ENCODE assay signal across 24 cellular contexts in the genomic region with DNA sequence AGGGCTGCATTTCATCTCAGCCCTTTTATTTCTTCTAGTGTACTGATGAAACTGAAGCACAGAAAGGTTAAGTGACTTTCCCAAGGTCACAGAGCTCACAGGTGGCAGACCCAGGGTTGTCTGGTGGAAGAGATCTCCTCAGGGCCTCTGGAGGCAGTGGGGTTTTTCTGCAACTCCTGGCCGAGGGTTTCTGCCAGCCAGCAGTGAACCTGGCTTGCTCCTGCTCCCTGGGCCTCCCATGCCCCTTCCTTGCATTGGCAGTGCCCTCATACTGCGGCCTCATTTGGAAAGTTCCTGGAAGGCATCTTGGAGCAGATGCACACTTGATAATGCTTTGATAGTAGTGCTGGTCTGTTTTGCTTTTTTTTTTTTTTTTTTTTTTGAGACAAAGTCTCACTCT. TPM values are rescaled to one million over a fixed set of nuclear protein-coding genes. Genes with fewer than 3 reads are reported as not detected.
DNase-seq lines count a peak whose midpoint lies in the region; ATAC-seq, FAIRE-seq and TF ChIP-seq lines count a peak whose summit lies in the region.
"Had no signal": no experiment of that assay in that cellular context is flagged by ENCODE, and none has a peak within 500 bp of the region (broad histone marks: within the 10 kb centered on the region; RNA-seq: fewer than 3 reads in every experiment).

No MANE protein-coding gene starts in this region.

- H3K27ac Mint-ChIP-seq in osteocyte (ENCODE audit: unreplicated experiment): no peak overlapping the region
- H3K27ac Mint-ChIP-seq in glutamatergic neuron (ENCODE audit: unreplicated experiment): no peak overlapping the region
- H3K27ac Mint-ChIP-seq: CD4-positive, alpha-beta T cell had no signal

- no TSS peak for BruUV-seq in HepG2 (replicated peaks; lab: Mats Ljungman, UMichigan)

- ATAC-seq in HepG2 (no peak), right lobe of liver (no peak)
- ATAC-seq: HCT116, PC-3, Right ventricle myocardium inferior had no signal

- no peak overlapping the region for H2AFZ ChIP-seq in HepG2 (ENCODE audit: low read length)

- H3K27ac ChIP-seq in HepG2 (ENCODE audit: extremely low read length, insufficient read depth, low read length) (no peak overlapping the region), right lobe of liver (no peak overlapping the region), RWPE1 (peak overlapping the region; percentile 17; the same call in 1 of the 2 replicates), testis (no peak overlapping the region)
- H3K27ac ChIP-seq: SJCRH30 had no signal

- H3K4me2 ChIP-seq in HepG2 (ENCODE audit: low read depth, low read length): no peak overlapping the region

- TF ChIP-seq POLR2A in HepG2 (IDR thresholded peaks at IDR 0.05; ENCODE audit: insufficient read depth in 1 of 2, low read depth in 2 of 2, low read length in 2 of 2): no peak
- TF ChIP-seq POLR2A in right lobe of liver (IDR thresholded peaks at IDR 0.05): no peak
- TF ChIP-seq POLR2A in testis (IDR thresholded peaks at IDR 0.05): no peak

- H3K36me3 Mint-ChIP-seq in osteocyte (ENCODE audit: unreplicated experiment) (no peaks in the 10 kb centered on the region), glutamatergic neuron (ENCODE audit: unreplicated experiment) (no peaks in the 10 kb centered on the region)

- H3K9me3 ChIP-seq in HepG2 (ENCODE audit: low read length): no peaks in the 10 kb centered on the region
- H3K9me3 ChIP-seq in right lobe of liver: no peaks in the 10 kb centered on the region
- H3K9me3 ChIP-seq in testis: no peaks in the 10 kb centered on the region
- H3K9me3 ChIP-seq: SJCRH30 had no signal

- no peak for DNase-seq in HepG2 (ENCODE audit: low spot score)
- no peak for DNase-seq in right lobe of liver
- no peak for DNase-seq in RWPE1 (ENCODE audit: low spot score)
- peak; percentile 23 for DNase-seq in osteocyte (ENCODE audit: extremely low spot score, unreplicated experiment)
- DNase-seq in testis: peak; percentile 13
- DNase-seq in glutamatergic neuron: no peak
- no peak for DNase-seq in NCI-H1092 treated with DMSO at 0.1 percent for 48 hours (lab: John Stamatoyannopoulos, UW)
- DNase-seq in cardiac septum (ENCODE audit: low spot score): no peak
- DNase-seq: CD4-positive, alpha-beta T cell; DMS53; KG1; NCI-H1092; NCI-H1436; NCI-H187 treated with DMSO at 0.1 percent for 48 hours; NCI-H2171 treated with DMSO at 0.1 percent for 48 hours; NCI-H524; NCI-H748 treated with DMSO at 0.1 percent for 48 hours; NK-92 treated with Interleukin-12 subunit alpha and Interleukin-12 subunit beta, amount 100 ng/mL, for 24 hours; PC-3; SJCRH30 had no signal

- CTCF ChIA-PET in HepG2 (lab: Yijun Ruan, JAX; ENCODE audit: low intra/inter-chr PET ratio, low total read pairs) (no interaction called here), RWPE1 (lab: Yijun Ruan, JAX) (no interaction called here)

- H3K36me3 ChIP-seq in HepG2 (replicated peaks in 1 of 2; ENCODE audit: control insufficient read depth in 1 of 2, insufficient read depth in 2 of 2, low read length in 2 of 2) (peaks cover 0 to 9% of the 10 kb centered on the region in 2 experiments; a peak in 2 of 5 replicates), right lobe of liver (no peaks in the 10 kb centered on the region), testis (ENCODE audit: low read depth, missing control alignments) (no peaks in the 10 kb centered on the region)

- H3K4me1 Mint-ChIP-seq in osteocyte (ENCODE audit: unreplicated experiment) (peaks cover 81% of the 10 kb centered on the region), glutamatergic neuron (ENCODE audit: low read depth, unreplicated experiment) (peaks cover 7% of the 10 kb centered on the region)

- no peak for TF ChIP-seq CTCF in HepG2 (CRISPR knock-in tag; IDR thresholded peaks at IDR 0.05)
- no peak for TF ChIP-seq CTCF in right lobe of liver (IDR thresholded peaks at IDR 0.05)
- TF ChIP-seq CTCF in RWPE1 (conservative IDR thresholded peaks at IDR 0.05; ENCODE audit: low read depth): no peak
- no peak for TF ChIP-seq CTCF in osteocyte (IDR thresholded peaks at IDR 0.05)
- TF ChIP-seq CTCF in testis (IDR thresholded peaks at IDR 0.05): no peak
- no peak for TF ChIP-seq CTCF in glutamatergic neuron (IDR thresholded peaks at IDR 0.05; ENCODE audit: partially characterized antibody, unreplicated experiment)

- FAIRE-seq in HepG2 (lab: Jason Lieb, UNC): no peak
- FAIRE-seq: D721Med, G401.6 had no signal

- H3K4me3 ChIP-seq in HepG2 (replicated peaks in 1 of 3; ENCODE audit: insufficient read depth in 1 of 3, low read depth in 2 of 3, low read length in 3 of 3) (no peak overlapping the region), right lobe of liver (no peak overlapping the region), testis (no peak overlapping the region)
- H3K4me3 ChIP-seq: SJCRH30 had no signal

- peaks cover 13% of the 10 kb centered on the region; the same call in 1 of the 2 replicates for H4K20me1 ChIP-seq in HepG2 (ENCODE audit: insufficient read depth, low read length)

- H3K27me3 ChIP-seq in HepG2 (ENCODE audit: control insufficient read depth in 1 of 2, insufficient read depth in 2 of 2, low read length in 2 of 2): no peaks in the 10 kb centered on the region
- H3K27me3 ChIP-seq in right lobe of liver: no peaks in the 10 kb centered on the region
- no peaks in the 10 kb centered on the region for H3K27me3 ChIP-seq in testis
- H3K27me3 ChIP-seq: SJCRH30 had no signal

- intact Hi-C loops in HepG2 (cut with micrococcal nuclease; ENCODE audit: unreplicated experiment) (no loop called here), right lobe of liver (cut with DNase I) (no loop called here), testis (cut with DNase I; ENCODE audit: low total_unique reads) (no loop called here), cardiac septum (cut with DNase I) (no loop called here)

- 84% methylated on average over 2 of the region's 2 CpGs for WGBS in HepG2 (ENCODE audit: low lambda C conversion rate)
- WGBS in right lobe of liver (ENCODE audit: insufficient coverage, low coverage, low lambda C conversion rate, missing lambda C conversion rate): 17% methylated on average over 1 of the region's 2 CpGs
- WGBS in testis, 2 donors: 80 to 83% methylated on average over 2 of the region's 2 CpGs

- no peak for TF ChIP-seq RAD21 in HepG2 (CRISPR knock-in tag; IDR thresholded peaks at IDR 0.05)

- no peaks in the 10 kb centered on the region for H3K27me3 Mint-ChIP-seq in osteocyte (ENCODE audit: unreplicated experiment)
- H3K27me3 Mint-ChIP-seq in glutamatergic neuron (ENCODE audit: unreplicated experiment): peaks cover 3% of the 10 kb centered on the region
- H3K27me3 Mint-ChIP-seq: CD4-positive, alpha-beta T cell had no signal

- no peak for TF ChIP-seq EP300 in HepG2 (IDR thresholded peaks at IDR 0.05; ENCODE audit: low read depth in 2 of 2, low read length in 2 of 2)
- no peak for TF ChIP-seq EP300 in HepG2 (CRISPR knock-in tag; IDR thresholded peaks at IDR 0.05; ENCODE audit: borderline replicate concordance)

- H3K4me1 ChIP-seq in HepG2 (ENCODE audit: insufficient read depth, low read length) (peaks cover 22% of the 10 kb centered on the region), right lobe of liver (peaks cover 0 to 34% (median 10%) of the 10 kb centered on the region in 4 donors), testis (peaks cover 23% of the 10 kb centered on the region)

- POLR2A ChIA-PET in HepG2 (lab: Yijun Ruan, JAX): no interaction called here
- POLR2A ChIA-PET in RWPE1 (lab: Yijun Ruan, JAX; ENCODE audit: low non-redundant PET): no interaction called here

- in situ Hi-C loops in HepG2 (cut with HindIII; ENCODE audit: extremely low pct_ligation_motif_present, low pct_unique_long_range_greater_than_20kb): no loop called here

- no peak overlapping the region for H3K9ac ChIP-seq in HepG2 (ENCODE audit: insufficient read depth, low read depth, low read length)

- H3K9me3 Mint-ChIP-seq in osteocyte (ENCODE audit: unreplicated experiment) (no peaks in the 10 kb centered on the region), glutamatergic neuron (ENCODE audit: unreplicated experiment) (peaks cover 3% of the 10 kb centered on the region)
- H3K9me3 Mint-ChIP-seq: CD4-positive, alpha-beta T cell had no signal

- H3K4me3 Mint-ChIP-seq in osteocyte (ENCODE audit: unreplicated experiment): no peak overlapping the region
- no peak overlapping the region for H3K4me3 Mint-ChIP-seq in glutamatergic neuron (ENCODE audit: unreplicated experiment)
- H3K4me3 Mint-ChIP-seq: CD4-positive, alpha-beta T cell had no signal

- peaks cover 95% of the 10 kb centered on the region for H3K79me2 ChIP-seq in HepG2 (ENCODE audit: insufficient read depth, low read length)

TF ChIP-seq in HepG2, 621 proteins besides CTCF, POLR2A, EP300 and RAD21 (continues in another document):
- peak; percentile 76; the same call in 1 of the 2 replicates for TF ChIP-seq ZNF768 (CRISPR knock-in tag; IDR thresholded peaks at IDR 0.05)
- TF ChIP-seq ZFP37 (CRISPR knock-in tag; IDR thresholded peaks at IDR 0.05; ENCODE audit: borderline replicate concordance): no peak

RNA-seq across cellular contexts. Expression of gene GALNT2, which starts 7.7 kb away (rescaled TPM):
- total RNA-seq in HepG2 (2016; rRNA removed; fragmentation: Illumina TruSeq; extraction: Trizol) (18.1 and 39.6 TPM in 2 replicates), right lobe of liver (100 to 1,000 TPM in 4 of 6 experiments, 10 to 100 TPM in 2; 58.0 to 152 (median 131) TPM), osteocyte (149 TPM in 2 replicates), testis (100 to 1,000 TPM; 114 to 135 TPM), glutamatergic neuron (ENCODE audit: unreplicated experiment) (35.2 TPM), cardiac septum (29.3 TPM)
- 5.4 TPM in 2 replicates for total RNA-seq in HepG2 (2016; cell fraction: cytosol; rRNA removed; fragmentation: Illumina TruSeq; extraction: Trizol; ENCODE audit: low read depth)
- total RNA-seq in HepG2 (2016; cell fraction: insoluble cytoplasmic fraction; rRNA removed; fragmentation: Illumina TruSeq; extraction: Trizol): 15.0 and 40.1 TPM in 2 replicates
- 12.5 and 13.0 TPM in 2 replicates for total RNA-seq in HepG2 (2016; cell fraction: membrane; rRNA removed; fragmentation: Illumina TruSeq; extraction: Trizol)
- 37.9 and 44.3 TPM in 2 replicates for total RNA-seq in HepG2 (2016; cell fraction: nucleus; rRNA removed; fragmentation: Illumina TruSeq; extraction: Trizol)
- polyA plus RNA-seq in HepG2 (2011; rRNA removed) (39.3 and 44.2 TPM in 2 replicates), testis (ENCODE audit: insufficient read depth, low read depth, low replicate concordance) (63.0 TPM)
- 49.4 and 53.3 TPM in 2 replicates for polyA plus RNA-seq in HepG2 (2011; cell fraction: cytosol; rRNA removed)
- 41.5 and 42.3 TPM in 2 replicates for polyA plus RNA-seq in HepG2 (2011; cell fraction: nucleus; rRNA removed)
- 62.4 and 72.1 TPM in 2 replicates for polyA plus RNA-seq in HepG2 (2012)
- 5.6 and 5.7 TPM in 2 replicates for polyA plus RNA-seq in HepG2 (2016; cell fraction: cytosol; fragmentation: Illumina TruSeq; extraction: Trizol; ENCODE audit: low read depth)
- polyA plus RNA-seq in HepG2 (2016; cell fraction: insoluble cytoplasmic fraction; fragmentation: Illumina TruSeq; extraction: Trizol; ENCODE audit: low read depth): 17.3 and 20.6 TPM in 2 replicates
- polyA plus RNA-seq in HepG2 (2016; cell fraction: membrane; fragmentation: Illumina TruSeq; extraction: Trizol; ENCODE audit: low read depth): 9.2 TPM in 2 replicates
- 63.7 and 66.5 TPM in 2 replicates for polyA plus RNA-seq in HepG2 (2016; cell fraction: nucleus; fragmentation: Illumina TruSeq; extraction: Trizol; ENCODE audit: insufficient read depth, low read depth)
- 56.6 and 150 TPM in 2 replicates for polyA minus RNA-seq in HepG2 (2011; rRNA and poly(A)+ RNA removed; ENCODE audit: low replicate concordance)
- polyA minus RNA-seq in HepG2 (2011; cell fraction: cytosol; rRNA and poly(A)+ RNA removed): 31.7 and 33.5 TPM in 2 replicates
- polyA minus RNA-seq in HepG2 (2011; cell fraction: nucleus; rRNA and poly(A)+ RNA removed): 30.0 and 30.1 TPM in 2 replicates

Comparison
In these comparisons a context has a peak if more than half of its experiments do, and no peak if none do; other contexts are left out.
1. DNase-seq: peak in osteocyte (single experiment) and testis (single experiment); none in HepG2 (single experiment), right lobe of liver (0 of 3), RWPE1 (single experiment), glutamatergic neuron (single experiment), NCI-H1092 treated with DMSO at 0.1 percent for 48 hours (single experiment) and cardiac septum (single experiment).